Comparison of ENCODE assay signal across 19 cellular contexts in the genomic region with DNA sequence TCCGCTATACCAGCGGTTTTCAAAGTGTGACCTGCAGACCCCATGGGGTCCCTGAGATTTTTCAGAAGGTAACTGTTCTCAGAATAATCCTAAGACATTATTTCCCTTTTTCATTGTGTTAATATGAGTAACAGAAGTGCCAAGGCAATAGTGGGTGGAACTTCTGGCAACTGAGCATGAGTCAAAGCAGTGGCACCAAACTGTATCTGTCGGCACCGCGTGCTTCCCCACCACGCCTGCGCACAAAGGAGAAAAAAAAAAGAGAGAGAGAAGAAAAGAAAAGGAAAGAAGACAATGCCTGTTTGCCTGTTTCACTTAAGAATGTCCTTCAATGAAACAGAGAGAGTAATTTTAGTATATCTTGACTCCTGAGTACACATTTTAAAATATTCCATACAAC.
A peak's percentile ranks its signal among the peaks of the same experiment; 100 is the strongest.
DNase-seq lines count a peak whose midpoint lies in the region; ATAC-seq and TF ChIP-seq lines count a peak whose summit lies in the region.
"Had no signal": no experiment of that assay in that cellular context is flagged by ENCODE, and none has a peak within 500 bp of the region (broad histone marks: within the 10 kb centered on the region; RNA-seq: fewer than 3 reads in every experiment).

No MANE protein-coding gene starts in this region.

- H4K20me1 ChIP-seq in BLaER1 (no peaks in the 10 kb centered on the region), GM23338 (replicated peaks; ENCODE audit: insufficient read depth) (no peaks in the 10 kb centered on the region)
- H4K20me1 ChIP-seq: BLaER1 treated with 17β-estradiol and CSF1 and Interleukin-3, amounts not matched to agents 10 nM and 100 nM had no signal

- no peak overlapping the region for H3K4me3 Mint-ChIP-seq in GM23338
- H3K4me3 Mint-ChIP-seq: B cell; CD14-positive monocyte; CD4-positive, alpha-beta T cell; CD8-positive, alpha-beta memory T cell; HFFc6 had no signal

- peaks cover 23% of the 10 kb centered on the region for H3K9me3 Mint-ChIP-seq in GM23338
- H3K9me3 Mint-ChIP-seq: CD4-positive, alpha-beta T cell had no signal

- no peaks in the 10 kb centered on the region for H3K9me2 ChIP-seq in GM23338 (ENCODE audit: insufficient read depth)

- H3K4me1 ChIP-seq in BLaER1 (peaks cover 62% of the 10 kb centered on the region), GM23338 (ENCODE audit: insufficient read depth) (peaks cover 9% of the 10 kb centered on the region)
- H3K4me1 ChIP-seq: HAP-1 had no signal

- H3K4me1 Mint-ChIP-seq in GM23338, result peaks cover 8% of the 10 kb centered on the region; the same call in 2 of the 3 replicates
- H3K4me1 Mint-ChIP-seq: B cell; CD14-positive monocyte; CD8-positive, alpha-beta memory T cell had no signal

- no peaks in the 10 kb centered on the region for H3K27me3 ChIP-seq in BLaER1
- H3K27me3 ChIP-seq in GM23338 (ENCODE audit: insufficient read depth), result no peaks in the 10 kb centered on the region
- H3K27me3 ChIP-seq: BLaER1 treated with 17β-estradiol and CSF1 and Interleukin-3, amounts not matched to agents 10 nM and 100 nM had no signal

- H3K4me2 ChIP-seq in BLaER1, result peak overlapping the region; percentile 60
- no peak overlapping the region for H3K4me2 ChIP-seq in GM23338

- no peak overlapping the region for H3K27ac Mint-ChIP-seq in GM23338
- H3K27ac Mint-ChIP-seq: B cell; CD14-positive monocyte; CD4-positive, alpha-beta T cell; CD8-positive, alpha-beta memory T cell; HFFc6 had no signal

- peaks cover 23% of the 10 kb centered on the region for H3K9me3 ChIP-seq in BLaER1
- H3K9me3 ChIP-seq: HAP-1 had no signal

- H3K79me2 ChIP-seq in GM23338 (replicated peaks; ENCODE audit: insufficient read depth), result no peaks in the 10 kb centered on the region

- no peaks in the 10 kb centered on the region for H3K27me3 Mint-ChIP-seq in GM23338 (ENCODE audit: insufficient read depth, low read depth, poor library complexity)
- H3K27me3 Mint-ChIP-seq: B cell; CD4-positive, alpha-beta T cell had no signal

- no peak overlapping the region for H3K9ac ChIP-seq in BLaER1
- H3K9ac ChIP-seq: BLaER1 treated with 17β-estradiol and CSF1 and Interleukin-3, amounts not matched to agents 10 nM and 100 nM had no signal

- DNase-seq in GM23338 (ENCODE audit: low spot score), result no peak
- DNase-seq in NCI-H446 (lab: John Stamatoyannopoulos, UW), result no peak
- DNase-seq: CD4-positive, alpha-beta T cell; CD8-positive, alpha-beta memory T cell; DMS 273 treated with DMSO at 0.1 percent for 48 hours; DMS79; EL; GDM1; GOT3; HFFc6 had no signal

- H3K4me3 ChIP-seq in BLaER1 (no peak overlapping the region), GM23338 (no peak overlapping the region)
- H3K4me3 ChIP-seq: BLaER1 treated with 17β-estradiol and CSF1 and Interleukin-3, amounts not matched to agents 10 nM and 100 nM; GM12878; HAP-1 had no signal

- no peak for TF ChIP-seq CTCF in GM23338 (conservative IDR thresholded peaks at IDR 0.05; ENCODE audit: low read depth in 2 of 2)

- H3K27ac ChIP-seq in BLaER1 (peak overlapping the region; percentile 7; the same call in 1 of the 2 replicates), GM23338 (ENCODE audit: low read depth) (no peak overlapping the region)
- H3K27ac ChIP-seq: BLaER1 treated with 17β-estradiol and CSF1 and Interleukin-3, amounts not matched to agents 10 nM and 100 nM had no signal

- ATAC-seq in GM23338 (no peak), esophagus mucosa (peak; percentile 86), HG02642 (IDR thresholded peaks at IDR 0.05; ENCODE audit: poor library complexity, unreplicated experiment) (no peak), HG02973 (IDR thresholded peaks at IDR 0.05; ENCODE audit: unreplicated experiment) (no peak)
- ATAC-seq: GM12878 had no signal

- 0 out of 2 replicates have a peak overlapping the region, but pooled peaks have one; percentile 24 for H2AFZ ChIP-seq in GM23338

- H3K36me3 ChIP-seq in BLaER1 (peaks cover 4% of the 10 kb centered on the region; the same call in 1 of the 2 replicates), GM23338 (ENCODE audit: insufficient read depth) (no peaks in the 10 kb centered on the region)
- H3K36me3 ChIP-seq: HAP-1 had no signal

- peaks cover 18% of the 10 kb centered on the region for H3K36me3 Mint-ChIP-seq in GM23338 (ENCODE audit: low read depth)
- H3K36me3 Mint-ChIP-seq: CD14-positive monocyte; CD8-positive, alpha-beta memory T cell had no signal

- no peaks in the 10 kb centered on the region for H3F3A ChIP-seq in GM23338 (replicated peaks; ENCODE audit: low read depth)

TF ChIP-seq in GM23338, 12 proteins besides CTCF, POLR2A, EP300 and RAD21:
- TF ChIP-seq ZNF331 (CRISPR knock-in tag; IDR thresholded peaks at IDR 0.05; ENCODE audit: low read depth), result no peak
- TF ChIP-seq, protein P1, sequence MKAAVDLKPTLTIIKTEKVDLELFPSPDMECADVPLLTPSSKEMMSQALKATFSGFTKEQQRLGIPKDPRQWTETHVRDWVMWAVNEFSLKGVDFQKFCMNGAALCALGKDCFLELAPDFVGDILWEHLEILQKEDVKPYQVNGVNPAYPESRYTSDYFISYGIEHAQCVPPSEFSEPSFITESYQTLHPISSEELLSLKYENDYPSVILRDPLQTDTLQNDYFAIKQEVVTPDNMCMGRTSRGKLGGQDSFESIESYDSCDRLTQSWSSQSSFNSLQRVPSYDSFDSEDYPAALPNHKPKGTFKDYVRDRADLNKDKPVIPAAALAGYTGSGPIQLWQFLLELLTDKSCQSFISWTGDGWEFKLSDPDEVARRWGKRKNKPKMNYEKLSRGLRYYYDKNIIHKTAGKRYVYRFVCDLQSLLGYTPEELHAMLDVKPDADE (IDR thresholded peaks at IDR 0.05), result no peak
- TF ChIP-seq ZNF114 (CRISPR knock-in tag; IDR thresholded peaks at IDR 0.05), result no peak
- no peak for TF ChIP-seq STAT1 (IDR thresholded peaks at IDR 0.05; ENCODE audit: unreplicated experiment)
- no peak for TF ChIP-seq EZH2phosphoT487 (IDR thresholded peaks at IDR 0.05; ENCODE audit: unreplicated experiment)
